10 cellular contexts compared by ENCODE assay signal in the genomic region with DNA sequence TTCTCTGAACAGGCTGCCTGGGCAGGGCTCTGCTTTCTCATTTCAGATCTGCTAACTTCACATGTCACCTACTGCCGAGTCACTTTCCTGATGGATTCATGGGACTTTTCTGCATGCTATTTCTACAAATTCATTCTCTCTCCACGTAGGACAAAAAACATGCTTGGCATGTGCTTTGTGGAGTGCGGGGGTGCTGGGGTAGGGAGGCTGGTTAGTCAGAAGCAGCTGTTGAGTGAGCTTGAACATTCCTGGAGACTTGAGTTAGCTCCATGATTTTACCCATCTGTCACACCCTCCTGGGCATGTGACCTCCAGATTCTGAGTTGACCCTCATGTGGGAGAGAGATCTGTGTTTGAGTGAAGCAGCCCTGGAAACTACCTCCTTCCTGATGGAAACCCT.
DNase-seq lines count a peak whose midpoint lies in the region; ATAC-seq and TF ChIP-seq lines count a peak whose summit lies in the region.
"Had no signal": no experiment of that assay in that cellular context is flagged by ENCODE, and none has a peak within 500 bp of the region (broad histone marks: within the 10 kb centered on the region; RNA-seq: fewer than 3 reads in every experiment).

No MANE protein-coding gene starts in this region.

- ATAC-seq in HG03025 (IDR thresholded peaks at IDR 0.05; ENCODE audit: low FRiP score, unreplicated experiment), result no peak
- no peak for ATAC-seq in GM18511 (IDR thresholded peaks at IDR 0.05; ENCODE audit: unreplicated experiment)
- no peak for ATAC-seq in stimulated activated naive CD8-positive, alpha-beta T cell treated with anti-CD3 and anti-CD28 coated beads, Interleukin-15, amount 100 ng/mL, for 72 hours

- DNase-seq in HK-2 (ENCODE audit: unreplicated experiment) (peak; percentile 75), breast epithelium (ENCODE audit: low spot score in 2 of 2) (peak in 1 of 2 donors; percentile 63), iris pigment epithelial cell (ENCODE audit: low read depth) (peak; percentile 99), tibial artery (peak; percentile 41 to 80), NCI-H345 treated with DMSO at 0.1 percent for 48 hours (lab: John Stamatoyannopoulos, UW; ENCODE audit: unreplicated experiment) (no peak)
- no peak for DNase-seq in stimulated activated naive CD8-positive, alpha-beta T cell treated with anti-CD3 and anti-CD28 coated beads, Interleukin-15, amount 100 ng/mL, for 72 hours
- DNase-seq: NCI-H1048, T-helper 1 cell had no signal

- H3K4me1 ChIP-seq in breast epithelium (peaks cover 5 to 17% of the 10 kb centered on the region in 2 donors), tibial artery (peaks cover 4 to 62% (median 44%) of the 10 kb centered on the region in 4 donors)

- H3K4me3 ChIP-seq in breast epithelium (no peak overlapping the region), tibial artery (no peak overlapping the region)

- H3K4me3 Mint-ChIP-seq in stimulated activated naive CD8-positive, alpha-beta T cell treated with anti-CD3 and anti-CD28 coated beads, Interleukin-15, amount 100 ng/mL, for 72 hours, result no peak overlapping the region

- TF ChIP-seq POLR2A in breast epithelium (IDR thresholded peaks at IDR 0.05), result no peak

- TF ChIP-seq CTCF in breast epithelium (IDR thresholded peaks at IDR 0.05) (no peak), tibial artery (IDR thresholded peaks at IDR 0.05) (no peak)

- H3K27me3 Mint-ChIP-seq in stimulated activated naive CD8-positive, alpha-beta T cell treated with anti-CD3 and anti-CD28 coated beads, Interleukin-15, amount 100 ng/mL, for 72 hours, result no peaks in the 10 kb centered on the region

- H3K36me3 ChIP-seq in breast epithelium (no peaks in the 10 kb centered on the region), tibial artery (peaks cover 0 to 17% (median 16%) of the 10 kb centered on the region in 3 donors)

- H3K27me3 ChIP-seq in breast epithelium (no peaks in the 10 kb centered on the region), tibial artery (no peaks in the 10 kb centered on the region)

- intact Hi-C loops in breast epithelium (cut with DNase I; ENCODE audit: low total_unique reads) (loop anchor here (10.0 kb wide), 1 partner anchor 74 kb away; a partner anchor contains a TSS), tibial artery (cut with DNase I; ENCODE audit: low total_unique reads) (loop anchor here (5.0 kb wide), 1 partner anchor 127 kb away; no protein-coding TSS in a partner anchor)

- peak overlapping the region; percentile 86 for H3K27ac ChIP-seq in breast epithelium
- peak overlapping the region; percentile 75 to 79 for H3K27ac ChIP-seq in tibial artery

- H3K9me3 ChIP-seq in breast epithelium (no peaks in the 10 kb centered on the region), tibial artery (no peaks in the 10 kb centered on the region)

- no peaks in the 10 kb centered on the region for H3K9me3 Mint-ChIP-seq in stimulated activated naive CD8-positive, alpha-beta T cell treated with anti-CD3 and anti-CD28 coated beads, Interleukin-15, amount 100 ng/mL, for 72 hours

- peaks cover 9% of the 10 kb centered on the region for H3K4me1 Mint-ChIP-seq in stimulated activated naive CD8-positive, alpha-beta T cell treated with anti-CD3 and anti-CD28 coated beads, Interleukin-15, amount 100 ng/mL, for 72 hours

- H3K27ac Mint-ChIP-seq in stimulated activated naive CD8-positive, alpha-beta T cell treated with anti-CD3 and anti-CD28 coated beads, Interleukin-15, amount 100 ng/mL, for 72 hours, result no peak overlapping the region

Comparison
In these comparisons a context has a peak if more than half of its experiments do, and no peak if none do; other contexts are left out.
1. DNase-seq: peak in HK-2 (single experiment), iris pigment epithelial cell (single experiment) and tibial artery (2 of 2); none in NCI-H345 treated with DMSO at 0.1 percent for 48 hours (single experiment) and stimulated activated naive CD8-positive, alpha-beta T cell treated with anti-CD3 and anti-CD28 coated beads, Interleukin-15, amount 100 ng/mL, for 72 hours (0 of 2).